In the genomic region with DNA sequence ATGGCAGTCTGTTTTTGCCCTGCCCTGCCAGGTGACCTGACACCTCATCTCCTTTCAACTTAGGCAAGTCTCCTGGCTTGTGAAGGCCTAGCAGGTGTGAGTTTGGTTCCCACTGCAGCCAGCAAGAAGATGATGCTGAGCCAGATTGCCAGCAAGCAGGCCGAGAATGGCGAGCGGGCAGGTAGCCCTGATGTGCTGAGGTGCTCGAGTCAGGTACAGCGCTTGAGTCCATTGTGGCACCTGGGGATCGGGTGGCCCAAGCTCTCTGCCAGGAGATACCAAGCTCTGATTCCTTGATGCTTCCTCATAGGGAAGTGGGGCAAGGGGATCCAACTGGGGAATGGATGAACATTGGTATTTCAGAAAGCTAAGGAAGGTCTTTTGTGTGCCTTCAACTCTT, we compare ENCODE assay signal across 23 cellular contexts. TPM values are rescaled to one million over a fixed set of nuclear protein-coding genes. Genes with fewer than 3 reads are reported as not detected.
DNase-seq lines count a peak whose midpoint lies in the region; ATAC-seq and TF ChIP-seq lines count a peak whose summit lies in the region.
"Had no signal": no experiment of that assay in that cellular context is flagged by ENCODE, and none has a peak within 500 bp of the region (broad histone marks: within the 10 kb centered on the region; RNA-seq: fewer than 3 reads in every experiment).

No MANE protein-coding gene starts in this region.

- H3K4me3 ChIP-seq in IMR-90 (ENCODE audit: insufficient read depth, low read depth, low read length) (no peak overlapping the region), trophoblast cell (ENCODE audit: low read depth, low read length) (peak overlapping the region; percentile 34), SJCRH30 (no peak overlapping the region)
- H3K4me3 ChIP-seq: lung, Peyer's patch, SJSA1, thoracic aorta had no signal

- H3K27me3 Mint-ChIP-seq in activated naive CD4-positive, alpha-beta T cell treated with anti-CD3 and anti-CD28 coated beads, Interleukin-2, amount 10 ng/mL, durations not matched to agents 7 days and 5 days, result no peaks in the 10 kb centered on the region
- H3K27me3 Mint-ChIP-seq in activated naive CD8-positive, alpha-beta T cell treated with anti-CD3 and anti-CD28 coated beads for 36 hours, result no peaks in the 10 kb centered on the region

- H3K36me3 ChIP-seq in IMR-90 (ENCODE audit: control insufficient read depth, insufficient read depth, low read length) (peaks cover 48% of the 10 kb centered on the region), trophoblast cell (ENCODE audit: control insufficient read depth in 1 of 2, insufficient read depth in 2 of 2, low read length in 2 of 2) (peaks cover 27 to 47% of the 10 kb centered on the region in 2 experiments), SJCRH30 (peaks cover 34% of the 10 kb centered on the region)

- no peak overlapping the region for H2AK9ac ChIP-seq in IMR-90 (replicated peaks; ENCODE audit: low read depth, low read length, poor library complexity)

- H4K91ac ChIP-seq in IMR-90 (ENCODE audit: insufficient read depth, low read depth, low read length) (no peak overlapping the region), trophoblast cell (ENCODE audit: low read depth, low read length) (no peak overlapping the region)

- peaks cover 62% of the 10 kb centered on the region for H3K36me3 Mint-ChIP-seq in activated naive CD4-positive, alpha-beta T cell treated with anti-CD3 and anti-CD28 coated beads, Interleukin-2, amount 10 ng/mL, durations not matched to agents 7 days and 5 days
- peaks cover 36% of the 10 kb centered on the region for H3K36me3 Mint-ChIP-seq in activated naive CD8-positive, alpha-beta T cell treated with anti-CD3 and anti-CD28 coated beads for 36 hours

- H4K12ac ChIP-seq in trophoblast cell (ENCODE audit: low read depth, low read length), result no peak overlapping the region

- no peak overlapping the region for H2BK12ac ChIP-seq in trophoblast cell (ENCODE audit: low read length)

- no peak overlapping the region for H2BK20ac ChIP-seq in IMR-90 (ENCODE audit: low read depth, low read length)

- H3K9me3 ChIP-seq in IMR-90 (ENCODE audit: control insufficient read depth, insufficient read depth, low read length) (no peaks in the 10 kb centered on the region), trophoblast cell (ENCODE audit: insufficient read depth, low read depth, low read length) (peaks cover 8% of the 10 kb centered on the region), SJCRH30 (replicated peaks) (no peaks in the 10 kb centered on the region)
- H3K9me3 ChIP-seq: Peyer's patch, SJSA1, thoracic aorta had no signal

- peaks cover 21% of the 10 kb centered on the region; the same call in 1 of the 2 replicates for H4K20me1 ChIP-seq in IMR-90 (ENCODE audit: insufficient read depth, low read length)

- H3K27me3 ChIP-seq in IMR-90 (ENCODE audit: control insufficient read depth, insufficient read depth, low read length), result no peaks in the 10 kb centered on the region
- no peaks in the 10 kb centered on the region for H3K27me3 ChIP-seq in trophoblast cell (ENCODE audit: insufficient read depth, low read length)
- H3K27me3 ChIP-seq in SJCRH30, result no peaks in the 10 kb centered on the region
- H3K27me3 ChIP-seq: Peyer's patch, SJSA1 had no signal

- no peak for ATAC-seq in IMR-90 (ENCODE audit: low read depth)

- H3K14ac ChIP-seq in IMR-90 (replicated peaks; ENCODE audit: low read depth, low read length) (no peak overlapping the region), trophoblast cell (ENCODE audit: low read length) (no peak overlapping the region)

- H3K4me2 ChIP-seq in IMR-90 (ENCODE audit: low read depth, low read length), result no peak overlapping the region
- no peak overlapping the region for H3K4me2 ChIP-seq in trophoblast cell (ENCODE audit: low read length)

- H3K4ac ChIP-seq in IMR-90 (ENCODE audit: low read depth, low read length), result no peak overlapping the region
- H3K4ac ChIP-seq in trophoblast cell (ENCODE audit: low read depth, low read length), result no peak overlapping the region

- H3K4me3 Mint-ChIP-seq in activated naive CD4-positive, alpha-beta T cell treated with anti-CD3 and anti-CD28 coated beads, Interleukin-2, amount 10 ng/mL, durations not matched to agents 7 days and 5 days, result no peak overlapping the region
- H3K4me3 Mint-ChIP-seq in activated naive CD8-positive, alpha-beta T cell treated with anti-CD3 and anti-CD28 coated beads for 36 hours, result no peak overlapping the region

- no peak overlapping the region for H3K56ac ChIP-seq in IMR-90 (ENCODE audit: extremely low read depth, insufficient read depth, low read length)

- intact Hi-C loops in IMR-90 (cut with micrococcal nuclease), result no loop called here

- H2AK5ac ChIP-seq in IMR-90 (ENCODE audit: low read depth, low read length) (no peak overlapping the region), trophoblast cell (ENCODE audit: low read length) (no peak overlapping the region)

- POLR2A ChIA-PET in IMR-90 (lab: Charles Lee; ENCODE audit: unreplicated experiment), result no interaction called here
- POLR2A ChIA-PET in RWPE1 (lab: Yijun Ruan, JAX; ENCODE audit: low non-redundant PET), result no interaction called here

- dilution Hi-C loops in IMR-90 (cut with HindIII; ENCODE audit: low sequenced_read_pairs, unreplicated experiment), result no loop called here

- no peak for TF ChIP-seq RAD21 in IMR-90 (IDR thresholded peaks at IDR 0.05; ENCODE audit: low read length)

- CTCF ChIA-PET in activated naive CD4-positive, alpha-beta T cell treated with anti-CD3 and anti-CD28 coated beads, Interleukin-2, amount 10 ng/mL, durations not matched to agents 7 days and 5 days (lab: Charles Lee), result interaction anchor here (0.7 to 2.4 kb wide), 6 partner anchors 10 to 27 kb away, joined by 3 to 15 read pairs (median 4); no protein-coding TSS in a partner anchor
- CTCF ChIA-PET in IMR-90 (lab: Yijun Ruan, JAX), result no interaction called here
- CTCF ChIA-PET in RWPE1 (lab: Yijun Ruan, JAX), result no interaction called here

- no peak for TF ChIP-seq POLR2A in IMR-90 (IDR thresholded peaks at IDR 0.05; ENCODE audit: low read depth, low read length)

- H2BK5ac ChIP-seq in IMR-90 (ENCODE audit: low read depth, low read length, poor library complexity, severe bottlenecking) (no peak overlapping the region), trophoblast cell (ENCODE audit: low read depth, low read length, poor library complexity) (no peak overlapping the region)

- H3K9me3 Mint-ChIP-seq in activated naive CD4-positive, alpha-beta T cell treated with anti-CD3 and anti-CD28 coated beads, Interleukin-2, amount 10 ng/mL, durations not matched to agents 7 days and 5 days, result no peaks in the 10 kb centered on the region
- peaks cover 2% of the 10 kb centered on the region for H3K9me3 Mint-ChIP-seq in activated naive CD8-positive, alpha-beta T cell treated with anti-CD3 and anti-CD28 coated beads for 36 hours

- H3K4me1 ChIP-seq in IMR-90 (ENCODE audit: control insufficient read depth, insufficient read depth, low read length) (peaks cover 14% of the 10 kb centered on the region), trophoblast cell (ENCODE audit: control insufficient read depth in 1 of 2, insufficient read depth in 2 of 2, low read length in 2 of 2) (peaks cover 13 to 28% of the 10 kb centered on the region in 2 experiments), SJCRH30 (no peaks in the 10 kb centered on the region)

- peak overlapping the region; percentile 26 for H2AFZ ChIP-seq in IMR-90 (replicated peaks; ENCODE audit: low read length, poor library complexity)
- no peak overlapping the region for H2AFZ ChIP-seq in trophoblast cell (ENCODE audit: insufficient read depth, low read length, poor library complexity)

- no peak overlapping the region for H2BK15ac ChIP-seq in IMR-90 (ENCODE audit: low read depth, low read length)

- H3K9me1 ChIP-seq in IMR-90 (ENCODE audit: insufficient read depth, low read length), result peaks cover 17% of the 10 kb centered on the region

- H3K18ac ChIP-seq in IMR-90 (ENCODE audit: low read depth, low read length) (no peak overlapping the region), trophoblast cell (ENCODE audit: low read length) (no peak overlapping the region)

- BruUV-seq in IMR-90 (replicated peaks; lab: Mats Ljungman, UMichigan), result no TSS peak

- H3K23ac ChIP-seq in IMR-90 (ENCODE audit: low read depth, low read length), result no peak overlapping the region
- no peak overlapping the region for H3K23ac ChIP-seq in trophoblast cell (ENCODE audit: low read length)

- peaks cover 31 to 65% of the 10 kb centered on the region in 2 experiments for H3K79me1 ChIP-seq in IMR-90 (ENCODE audit: low read depth in 1 of 2, low read length in 2 of 2)
- H3K79me1 ChIP-seq in trophoblast cell (ENCODE audit: low read length), result peaks cover 14% of the 10 kb centered on the region

- TF ChIP-seq CTCF in IMR-90 (conservative IDR thresholded peaks at IDR 0.05; ENCODE audit: low read depth, low read length) (no peak), RWPE1 (conservative IDR thresholded peaks at IDR 0.05; ENCODE audit: low read depth) (no peak)

- in situ Hi-C loops in IMR-90 (cut with MboI; ENCODE audit: low sequenced_read_pairs), result loop anchor here (5.0 kb wide), 1 partner anchor 118 kb away; no protein-coding TSS in a partner anchor

- peaks cover 8% of the 10 kb centered on the region for H3K79me2 ChIP-seq in trophoblast cell (ENCODE audit: control insufficient read depth, insufficient read depth, low read length, poor library complexity)

- no peak overlapping the region for H3K27ac ChIP-seq in IMR-90 (ENCODE audit: insufficient read depth, low read length)
- no peak overlapping the region for H3K27ac ChIP-seq in trophoblast cell (ENCODE audit: low read depth, low read length)
- H3K27ac ChIP-seq in SJCRH30, result no peak overlapping the region
- no peak overlapping the region for H3K27ac ChIP-seq in RWPE1
- H3K27ac ChIP-seq: Peyer's patch, SJSA1, thoracic aorta, WERI-Rb-1 had no signal

- H3K9ac ChIP-seq in IMR-90 (ENCODE audit: low read depth, low read length), result no peak overlapping the region
- H3K9ac ChIP-seq in trophoblast cell (ENCODE audit: low read length), result peak overlapping the region; percentile 18

- H3K4me1 Mint-ChIP-seq in activated naive CD4-positive, alpha-beta T cell treated with anti-CD3 and anti-CD28 coated beads, Interleukin-2, amount 10 ng/mL, durations not matched to agents 7 days and 5 days, result peaks cover 48% of the 10 kb centered on the region
- H3K4me1 Mint-ChIP-seq in activated naive CD8-positive, alpha-beta T cell treated with anti-CD3 and anti-CD28 coated beads for 36 hours, result peaks cover 45% of the 10 kb centered on the region

- no peak overlapping the region for H4K8ac ChIP-seq in IMR-90 (ENCODE audit: low read depth in 2 of 2, low read length in 2 of 2)
- no peak overlapping the region for H4K8ac ChIP-seq in trophoblast cell (ENCODE audit: low read depth, low read length)

- no peak overlapping the region for H2BK120ac ChIP-seq in IMR-90 (ENCODE audit: low read depth, low read length)
- no peak overlapping the region for H2BK120ac ChIP-seq in trophoblast cell (ENCODE audit: insufficient read depth, low read length, poor library complexity)

- H3K27ac Mint-ChIP-seq in activated naive CD4-positive, alpha-beta T cell treated with anti-CD3 and anti-CD28 coated beads, Interleukin-2, amount 10 ng/mL, durations not matched to agents 7 days and 5 days, result peak overlapping the region; percentile 58
- H3K27ac Mint-ChIP-seq in activated naive CD8-positive, alpha-beta T cell treated with anti-CD3 and anti-CD28 coated beads for 36 hours, result peak overlapping the region; percentile 14

- no peak for DNase-seq in activated naive CD4-positive, alpha-beta T cell treated with anti-CD3 and anti-CD28 coated beads, Interleukin-2, amount 10 ng/mL, durations not matched to agents 7 days and 5 days
- DNase-seq in activated naive CD4-positive, alpha-beta T cell treated with anti-CD3 and anti-CD28 coated beads, Interleukin-2, amount 50 U/mL, for 16 hours, result no peak
- DNase-seq in IMR-90 (no peak), trophoblast cell (no peak), SJCRH30 (no peak), NCI-H774 (lab: John Stamatoyannopoulos, UW) (no peak), RWPE1 (ENCODE audit: low spot score) (no peak)
- no peak for DNase-seq in activated naive CD8-positive, alpha-beta T cell treated with anti-CD3 and anti-CD28 coated beads for 36 hours
- DNase-seq: activated gamma-delta T cell; DMS79 treated with DMSO at 0.1 percent for 48 hours; effector CD4-positive, alpha-beta T cell; KBM-7; kidney; NCI-H146; NCI-H524; Peyer's patch; stimulated activated CD4-positive, alpha-beta T cell treated with anti-CD3 and anti-CD28 coated beads, Interleukin-1b, Interleukin-23, amount 100 ng/mL, for 48 hours; WERI-Rb-1 had no signal

- H4K5ac ChIP-seq in IMR-90 (ENCODE audit: low read depth, low read length), result no peak overlapping the region

- WGBS in IMR-90 (ENCODE audit: extremely low coverage in 2 of 2, insufficient read length in 1 of 2), 2 experiments, result 100% methylated on average over 6 of the region's 6 CpGs; no CpG with 5 or more reads in 1 of the 2 experiments
- no CpG with 5 or more reads among the region's 6 CpGs for WGBS in trophoblast cell (ENCODE audit: extremely low coverage, insufficient coverage, insufficient read length)

RNA-seq across cellular contexts. Expression of gene CSAD, which starts 4.1 kb away (rescaled TPM):
- 5.0 and 5.4 TPM in 2 replicates for total RNA-seq in IMR-90 (2012; rRNA removed)
- 39.8 and 45.6 TPM in 2 replicates for polyA plus RNA-seq in IMR-90 (2012; rRNA removed)
- 8.8 and 9.9 TPM in 2 replicates for polyA plus RNA-seq in IMR-90 (2012; cell fraction: cytosol; rRNA removed)
- 572 and 670 TPM in 2 replicates for polyA plus RNA-seq in IMR-90 (2012; cell fraction: nucleus; rRNA removed; ENCODE audit: low replicate concordance)
- total RNA-seq in activated naive CD8-positive, alpha-beta T cell treated with anti-CD3 and anti-CD28 coated beads for 36 hours, result 10 to 100 TPM; 11.8 to 11.9 TPM
- 8.8 and 9.2 TPM in 2 replicates for polyA plus RNA-seq in trophoblast cell (2013)
- total RNA-seq in SJCRH30 (2014; rRNA removed; shearing (Covaris generic)), result 1.7 and 3.3 TPM in 2 replicates

RNA-seq across cellular contexts. Expression of gene ZNF740, which starts 4.3 kb away (rescaled TPM):
- 11.7 and 13.1 TPM in 2 replicates for total RNA-seq in IMR-90 (2012; rRNA removed)
- polyA plus RNA-seq in IMR-90 (2012; rRNA removed), result 7.0 and 14.0 TPM in 2 replicates
- 3.0 and 3.9 TPM in 2 replicates for polyA plus RNA-seq in IMR-90 (2012; cell fraction: cytosol; rRNA removed)
- 13.8 and 55.4 TPM in 2 replicates for polyA plus RNA-seq in IMR-90 (2012; cell fraction: nucleus; rRNA removed; ENCODE audit: low replicate concordance)
- 10 to 100 TPM; 34.9 to 42.8 TPM for total RNA-seq in activated naive CD8-positive, alpha-beta T cell treated with anti-CD3 and anti-CD28 coated beads for 36 hours
- polyA plus RNA-seq in trophoblast cell (2013), result 7.0 and 7.6 TPM in 2 replicates
- 17.4 and 17.8 TPM in 2 replicates for total RNA-seq in SJCRH30 (2014; rRNA removed; shearing (Covaris generic))

RNA-seq across cellular contexts. Expression of gene ITGB7, which starts 22.2 kb away (rescaled TPM):
- total RNA-seq in IMR-90 (2012; rRNA removed), result under 0.01 and 0.18 TPM in 2 replicates
- 0.44 and 0.60 TPM in 2 replicates for polyA plus RNA-seq in IMR-90 (2012; rRNA removed)
- polyA plus RNA-seq in IMR-90 (2012; cell fraction: cytosol; rRNA removed), result 0.11 and 0.23 TPM in 2 replicates
- polyA plus RNA-seq in IMR-90 (2012; cell fraction: nucleus; rRNA removed; ENCODE audit: low replicate concordance), result 2.5 and 4.3 TPM in 2 replicates
- total RNA-seq in activated naive CD8-positive, alpha-beta T cell treated with anti-CD3 and anti-CD28 coated beads for 36 hours, result 100 to 1,000 TPM; 102 to 105 TPM
- polyA plus RNA-seq in trophoblast cell (2013), result 0.11 and 0.12 TPM in 2 replicates
- not detected in 2 replicates for total RNA-seq in SJCRH30 (2014; rRNA removed; shearing (Covaris generic))
- total RNA-seq: cerebellum, pulmonary artery endothelial cell had no signal

RNA-seq across cellular contexts. Expression of gene RARG, which starts 47.2 kb away (rescaled TPM):
- total RNA-seq in IMR-90 (2012; rRNA removed), result 7.5 and 7.9 TPM in 2 replicates
- 28.6 and 30.9 TPM in 2 replicates for polyA plus RNA-seq in IMR-90 (2012; rRNA removed)
- polyA plus RNA-seq in IMR-90 (2012; cell fraction: cytosol; rRNA removed), result 19.9 and 30.7 TPM in 2 replicates
- polyA plus RNA-seq in IMR-90 (2012; cell fraction: nucleus; rRNA removed; ENCODE audit: low replicate concordance), result 50.8 and 62.0 TPM in 2 replicates
- total RNA-seq in activated naive CD8-positive, alpha-beta T cell treated with anti-CD3 and anti-CD28 coated beads for 36 hours, result 10 to 100 TPM; 22.7 to 26.0 TPM
- polyA plus RNA-seq in trophoblast cell (2013), result 9.8 and 10.0 TPM in 2 replicates
- total RNA-seq in SJCRH30 (2014; rRNA removed; shearing (Covaris generic)), result 5.0 and 5.5 TPM in 2 replicates

Comparison
In these comparisons a context has a peak if more than half of its experiments do, and no peak if none do; other contexts are left out.
1. RNA of gene ITGB7, which starts 22.2 kb away (total RNA-seq): 102 to 105 TPM in activated naive CD8-positive, alpha-beta T cell treated with anti-CD3 and anti-CD28 coated beads for 36 hours; under 0.01 to 0.18 TPM in IMR-90 and not detected in SJCRH30; every median in the first group is over 10 times any median in the second.